ENCODE assay signal across 26 cellular contexts in the genomic region with DNA sequence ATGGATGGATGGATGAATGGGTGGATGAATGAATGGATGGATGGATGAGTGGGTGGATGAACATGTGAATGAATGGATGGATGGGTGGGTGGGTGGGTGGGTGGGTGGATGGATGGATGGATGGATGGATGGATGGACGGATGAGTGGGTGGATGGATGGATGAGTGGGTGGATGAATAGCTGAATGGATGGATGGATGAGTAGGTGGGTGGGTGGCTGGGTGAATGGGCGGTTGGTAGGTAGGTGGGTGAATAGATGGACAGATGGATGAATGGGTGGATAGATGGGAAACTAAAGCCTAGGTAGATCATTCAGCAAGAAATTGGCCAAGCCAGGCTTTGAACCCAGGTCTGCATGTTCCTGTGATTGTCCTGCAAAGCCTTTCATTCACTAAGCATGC.
"Had no signal": no experiment of that assay in that cellular context is flagged by ENCODE, and none has a peak within 500 bp of the region (broad histone marks: within the 10 kb centered on the region; RNA-seq: fewer than 3 reads in every experiment).

No MANE protein-coding gene starts in this region.

- H3K36me3 ChIP-seq: esophagus muscularis mucosa, lower lobe of right lung, neural progenitor cell, sigmoid colon, spleen, tibial artery had no signal

- H3K9ac ChIP-seq: neural progenitor cell had no signal

- H3K27me3 ChIP-seq: esophagus muscularis mucosa, foreskin keratinocyte, neural progenitor cell, sigmoid colon, spleen, testis, tibial artery had no signal

- H3K27me3 Mint-ChIP-seq: memory B cell; naive B cell; natural killer cell treated with Interleukin-12 subunit alpha and Interleukin-12 subunit beta and Interleukin-15 and Interleukin-18, amount 100 ng/mL, for 72 hours; stimulated activated memory B cell treated with anti-CD40 and anti-IgM and Interleukin-4, amounts not matched to agents 10 μg/mL and 1 μg/mL and 100 μg/mL, for 72 hours had no signal

- ATAC-seq: foreskin keratinocyte; left ventricle myocardium superior; lower lobe of right lung; mucosa of descending colon; natural killer cell treated with Interleukin-12 subunit alpha and Interleukin-12 subunit beta and Interleukin-15 and Interleukin-18, amount 100 ng/mL, for 72 hours; psoas muscle; right cardiac atrium; stimulated activated memory B cell treated with anti-CD40 and anti-IgM and Interleukin-4, amounts not matched to agents 10 μg/mL and 1 μg/mL and 100 μg/mL, for 72 hours; stimulated activated naive CD8-positive, alpha-beta T cell treated with anti-CD3 and anti-CD28 coated beads, Interleukin-15, Interleukin-2, amounts not matched to agents 100 U/mL and 50 U/mL, for 24 hours had no signal

- DNase-seq: dermis blood vessel endothelial cell; effector memory CD4-positive, alpha-beta T cell; foreskin keratinocyte; left ventricle myocardium superior; lower lobe of right lung; mucosa of descending colon; naive B cell; psoas muscle; right cardiac atrium; sigmoid colon; spleen; stimulated activated CD4-positive, alpha-beta T cell treated with anti-CD3 and anti-CD28 coated beads, Interleukin-4, amount 100 ng/mL, for 4 hours; stimulated activated naive CD8-positive, alpha-beta T cell treated with anti-CD3 and anti-CD28 coated beads, Interleukin-15, Interleukin-2, amounts not matched to agents 100 U/mL and 50 U/mL, for 24 hours; substantia nigra; testis; tibial artery had no signal

- H3K4me3 ChIP-seq: coronary artery, esophagus muscularis mucosa, lower lobe of right lung, mucosa of descending colon, neural progenitor cell, psoas muscle, sigmoid colon, spleen, testis, tibial artery had no signal

- H3K27ac Mint-ChIP-seq: memory B cell; mesothelial cell of epicardium; naive B cell; natural killer cell treated with Interleukin-12 subunit alpha and Interleukin-12 subunit beta and Interleukin-15 and Interleukin-18, amount 100 ng/mL, for 72 hours; neural progenitor cell; stimulated activated memory B cell treated with anti-CD40 and anti-IgM and Interleukin-4, amounts not matched to agents 10 μg/mL and 1 μg/mL and 100 μg/mL, for 72 hours; type B pancreatic cell had no signal

- H3K4me1 Mint-ChIP-seq: memory B cell; naive B cell; stimulated activated memory B cell treated with anti-CD40 and anti-IgM and Interleukin-4, amounts not matched to agents 10 μg/mL and 1 μg/mL and 100 μg/mL, for 72 hours had no signal

- H3K27ac ChIP-seq: coronary artery, esophagus muscularis mucosa, foreskin keratinocyte, lower lobe of right lung, neural progenitor cell, psoas muscle, sigmoid colon, spleen, testis, tibial artery had no signal

- H3K9me3 Mint-ChIP-seq: mesothelial cell of epicardium, neural progenitor cell, type B pancreatic cell had no signal

- FAIRE-seq: endothelial cell of umbilical vein, keratinocyte had no signal

- H3K9me3 ChIP-seq: esophagus muscularis mucosa, lower lobe of right lung, mucosa of descending colon, psoas muscle, sigmoid colon, testis, tibial artery had no signal

- H3K4me2 ChIP-seq: neural progenitor cell had no signal

- H2AFZ ChIP-seq: neural progenitor cell had no signal

- H3K36me3 Mint-ChIP-seq: memory B cell; mesothelial cell of epicardium; naive B cell; neural progenitor cell; stimulated activated memory B cell treated with anti-CD40 and anti-IgM and Interleukin-4, amounts not matched to agents 10 μg/mL and 1 μg/mL and 100 μg/mL, for 72 hours; type B pancreatic cell had no signal

- H3K4me3 Mint-ChIP-seq: memory B cell; mesothelial cell of epicardium; naive B cell; natural killer cell treated with Interleukin-12 subunit alpha and Interleukin-12 subunit beta and Interleukin-15 and Interleukin-18, amount 100 ng/mL, for 72 hours; neural progenitor cell; stimulated activated memory B cell treated with anti-CD40 and anti-IgM and Interleukin-4, amounts not matched to agents 10 μg/mL and 1 μg/mL and 100 μg/mL, for 72 hours; type B pancreatic cell had no signal

- H3K4me1 ChIP-seq: foreskin keratinocyte, lower lobe of right lung, neural progenitor cell, psoas muscle, spleen, tibial artery had no signal
